Comparison of ENCODE assay signal across 8 cellular contexts in genomic region chr4:139556735-139557505, GRCh38. TPM values are rescaled to one million over a fixed set of nuclear protein-coding genes. Genes with fewer than 3 reads are reported as not detected.
A peak's percentile ranks its signal among the peaks of the same experiment; 100 is the strongest.
DNase-seq lines count a peak whose midpoint lies in the region; ATAC-seq lines count a peak whose summit lies in the region.

No MANE protein-coding gene starts in this region.

- ATAC-seq in GM18861 (IDR thresholded peaks at IDR 0.05; ENCODE audit: unreplicated experiment): peak; percentile 31

- no peaks in the 10 kb centered on the region for H3K9me3 ChIP-seq in endocrine pancreas (ENCODE audit: control insufficient read depth, low read length)

- peak overlapping the region; percentile 73 for H3K4me3 ChIP-seq in endocrine pancreas (ENCODE audit: control insufficient read depth, insufficient read depth, low read length)

- peak overlapping the region; percentile 66 for H3K9ac ChIP-seq in endocrine pancreas (ENCODE audit: control insufficient read depth, insufficient read depth, low read length)

- DNase-seq in HS-27A (ENCODE audit: low read depth) (peak; percentile 23), NCI-H82 (lab: John Stamatoyannopoulos, UW) (peak; percentile 84), mucosa of gallbladder (ENCODE audit: low spot score) (peak; percentile 60), epidermal melanocyte (ENCODE audit: insufficient read length, low spot score) (no peak)
- DNase-seq in activated CD8-positive, alpha-beta memory T cell treated with anti-CD3 and anti-CD28 coated beads for 1 hour (ENCODE audit: extremely low read depth in 1 of 2, low read depth in 1 of 2): peak; percentile 14 to 18
- DNase-seq in stimulated activated CD8-positive, alpha-beta memory T cell treated with anti-CD3 and anti-CD28 coated beads, Interleukin-7, amount 100 ng/mL, for 4 hours (ENCODE audit: low read depth in 2 of 2): peak; percentile 22 to 41

- H3K27me3 ChIP-seq in endocrine pancreas (ENCODE audit: control insufficient read depth, insufficient read depth, low read length): no peaks in the 10 kb centered on the region

- H3K4me1 ChIP-seq in endocrine pancreas (ENCODE audit: control insufficient read depth, insufficient read depth, low read length): peaks cover 12% of the 10 kb centered on the region

- no peaks in the 10 kb centered on the region for H3K36me3 ChIP-seq in endocrine pancreas (ENCODE audit: control insufficient read depth, insufficient read depth, low read length)

RNA-seq across cellular contexts. Expression of gene SETD7, which starts 0.9 kb away (rescaled TPM):
- 63.0 TPM for total RNA-seq in mucosa of gallbladder
